ENCODE assay signal across 8 cellular contexts in the genomic region with DNA sequence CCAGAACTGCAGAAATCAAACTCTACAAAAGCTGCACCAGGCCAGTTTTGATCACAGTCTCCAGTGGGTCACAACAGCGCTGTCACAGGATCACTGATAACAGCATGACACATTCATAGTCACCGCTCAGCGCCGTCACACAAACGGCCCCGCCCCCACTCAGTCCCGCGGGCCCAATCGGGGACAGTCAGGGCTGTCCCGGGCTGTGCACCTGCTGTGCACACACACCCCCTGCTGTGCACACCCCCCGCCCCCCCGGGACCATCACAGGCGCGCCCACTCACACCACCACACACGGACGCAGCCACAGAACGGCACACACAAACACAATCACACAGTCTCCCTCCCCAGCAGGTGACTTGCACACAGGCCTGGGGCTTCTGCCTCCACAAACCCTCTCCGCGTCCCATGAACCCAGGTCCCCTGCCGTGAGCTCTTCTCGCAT. TPM values are rescaled to one million over a fixed set of nuclear protein-coding genes. Genes with fewer than 3 reads are reported as not detected.
DNase-seq lines count a peak whose midpoint lies in the region; ATAC-seq and TF ChIP-seq lines count a peak whose summit lies in the region.

No MANE protein-coding gene starts in this region.

- H3K9me3 Mint-ChIP-seq in CD4-positive, alpha-beta T cell = peaks cover 2% of the 10 kb centered on the region
- no peaks in the 10 kb centered on the region for H3K9me3 Mint-ChIP-seq in central memory CD8-positive, alpha-beta T cell

- POLR2A ChIA-PET in CD4-positive, alpha-beta T cell (lab: Charles Lee) = interaction anchor here (0.6 to 2.7 kb wide), 27 partner anchors 8 to 902 kb away, joined by 3 to 42 read pairs (median 6); partner anchors contain the start of genes POLR2I, TBCB, ZFP14 and ZFP82

- H3K4me1 Mint-ChIP-seq in CD4-positive, alpha-beta T cell (ENCODE audit: low read depth) = peaks cover 28% of the 10 kb centered on the region
- H3K4me1 Mint-ChIP-seq in central memory CD8-positive, alpha-beta T cell = peaks cover 32% of the 10 kb centered on the region

- CTCF ChIA-PET in CD4-positive, alpha-beta T cell (lab: Charles Lee) = interaction anchor here (0.6 to 1.6 kb wide), 5 partner anchors 20 to 235 kb away, joined by 3 to 6 read pairs (median 3); partner anchors contain the start of genes ZNF529 and ZNF566

- ATAC-seq in CD4-positive, alpha-beta T cell (ENCODE audit: poor library complexity) = peak; percentile 84
- ATAC-seq in GM21423 (IDR thresholded peaks at IDR 0.05; ENCODE audit: unreplicated experiment) = peak; percentile 79
- ATAC-seq in central memory CD8-positive, alpha-beta T cell (replicated peaks; ENCODE audit: extremely low read depth, poor library complexity, severe bottlenecking) = peak; percentile 81

- peak overlapping the region; percentile 95 for H3K27ac ChIP-seq in CD4-positive, alpha-beta T cell (ENCODE audit: low read depth, low read length)
- peak overlapping the region; percentile 89 for H3K27ac ChIP-seq in KOPT-K1 (ENCODE audit: low read depth, low read length, poor library complexity, severe bottlenecking)

- H3K4me3 Mint-ChIP-seq in CD4-positive, alpha-beta T cell = peak overlapping the region; percentile 85
- H3K4me3 Mint-ChIP-seq in central memory CD8-positive, alpha-beta T cell = peak overlapping the region; percentile 84

- H3K27me3 ChIP-seq in CD4-positive, alpha-beta T cell (ENCODE audit: control insufficient read depth, insufficient read depth, low read length) = no peaks in the 10 kb centered on the region

- H3K36me3 Mint-ChIP-seq in CD4-positive, alpha-beta T cell (ENCODE audit: low read depth) = peaks cover 59% of the 10 kb centered on the region
- peaks cover 23% of the 10 kb centered on the region for H3K36me3 Mint-ChIP-seq in central memory CD8-positive, alpha-beta T cell (ENCODE audit: insufficient read depth)

- H3K36me3 ChIP-seq in KOPT-K1 (ENCODE audit: insufficient read depth, low read length) = peaks cover 42% of the 10 kb centered on the region

- no peaks in the 10 kb centered on the region for H3K27me3 Mint-ChIP-seq in CD4-positive, alpha-beta T cell
- H3K27me3 Mint-ChIP-seq in central memory CD8-positive, alpha-beta T cell = no peaks in the 10 kb centered on the region

- intact Hi-C loops in CD4-positive, alpha-beta T cell (cut with DNase I, micrococcal nuclease) = loop anchor here (1.0 to 10.0 kb wide), 7 partner anchors 32 to 230 kb away; partner anchors contain the start of genes ZNF260 (in 2 of the 2), ZNF461 (in 1 of the 2), ZNF529 (in 1 of the 2) and ZNF566 (in 1 of the 2)

- TF ChIP-seq CTCF in CD4-positive, alpha-beta T cell (IDR thresholded peaks at IDR 0.05) = no peak

- peak overlapping the region; percentile 83 for H3K27ac Mint-ChIP-seq in CD4-positive, alpha-beta T cell
- peak overlapping the region; percentile 80 for H3K27ac Mint-ChIP-seq in central memory CD8-positive, alpha-beta T cell (ENCODE audit: low read depth)

- H3K9me3 ChIP-seq in CD4-positive, alpha-beta T cell (ENCODE audit: control insufficient read depth, low read length) = no peaks in the 10 kb centered on the region
- H3K9me3 ChIP-seq in KOPT-K1 (ENCODE audit: insufficient read depth, low read length, poor library complexity, severe bottlenecking) = peaks cover 31% of the 10 kb centered on the region

- DNase-seq in CD4-positive, alpha-beta T cell = peak; percentile 72 to 87 (median 83)
- DNase-seq in activated CD4-positive, CD25-positive, alpha-beta regulatory T cell treated with anti-CD3 and anti-CD28 coated beads, Interleukin-2, amount 50 U/mL, for 16 hours (ENCODE audit: low read depth, low spot score) = peak; percentile 82
- peak; percentile 63 to 82 for DNase-seq in central memory CD8-positive, alpha-beta T cell (ENCODE audit: low spot score in 2 of 2)
- peak; percentile 79 for DNase-seq in left kidney (ENCODE audit: low read depth, low spot score)
- peak; percentile 86 for DNase-seq in stimulated activated CD4-positive, alpha-beta T cell treated with anti-CD3 and anti-CD28 coated beads, Interleukin-2, amount 100 ng/mL, for 4 hours (ENCODE audit: low read depth)
- no peak for DNase-seq in NCI-H446 treated with DMSO at 0.1 percent for 48 hours (lab: John Stamatoyannopoulos, UW)

RNA-seq across cellular contexts. Expression of gene ZNF382, which starts 0.4 kb away (rescaled TPM):
- total RNA-seq in CD4-positive, alpha-beta T cell = 1 to 10 TPM; 4.2 to 4.4 TPM

RNA-seq across cellular contexts. Expression of gene ZNF529, which starts 31.6 kb away (rescaled TPM):
- 10 to 100 TPM; 39.6 to 42.7 TPM for total RNA-seq in CD4-positive, alpha-beta T cell
